Comparison of ENCODE assay signal across 8 cellular contexts in the genomic region with DNA sequence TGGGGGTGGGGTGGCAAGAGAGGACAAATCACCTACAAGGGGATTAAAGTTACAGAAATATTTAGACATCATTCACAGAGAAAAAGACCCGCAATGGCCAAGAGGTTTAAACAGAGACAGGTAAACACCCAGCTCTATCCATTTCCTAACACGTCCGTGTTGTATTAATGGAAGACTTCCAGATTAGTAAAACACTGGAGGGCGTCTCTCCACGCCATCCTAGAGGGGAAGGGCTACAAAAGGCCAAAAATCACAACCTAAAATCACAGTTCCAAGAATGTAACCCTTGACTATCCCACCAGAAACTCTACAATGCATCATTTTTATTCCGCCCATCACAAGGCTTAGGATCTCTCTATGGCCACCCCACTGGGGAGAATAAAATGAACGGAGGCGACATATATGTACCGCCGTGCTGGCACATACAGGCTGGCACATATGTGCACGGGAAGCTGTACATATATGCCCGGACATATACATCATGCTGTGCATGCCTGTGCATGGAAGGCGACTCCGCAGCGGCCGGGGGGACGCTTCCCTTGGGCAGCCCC. TPM values are rescaled to one million over a fixed set of nuclear protein-coding genes. Genes with fewer than 3 reads are reported as not detected.
DNase-seq lines count a peak whose midpoint lies in the region; ATAC-seq and TF ChIP-seq lines count a peak whose summit lies in the region.

No MANE protein-coding gene starts in this region.

- H3K56ac ChIP-seq in mesendoderm (ENCODE audit: low read length) = peak overlapping the region; percentile 84

- peak overlapping the region; percentile 91 for H3K4me2 ChIP-seq in mesendoderm (ENCODE audit: low read length)

- no peaks in the 10 kb centered on the region for H3K4me1 ChIP-seq in mesendoderm (ENCODE audit: control insufficient read depth, low read depth, low read length)

- H3K27me3 ChIP-seq in mesendoderm (ENCODE audit: insufficient read depth, low read length, poor library complexity) = peaks cover under 1% of the 10 kb centered on the region

- H3K4me3 Mint-ChIP-seq in MCF 10A (ENCODE audit: unreplicated experiment) = peak overlapping the region; percentile 83

- no peaks in the 10 kb centered on the region for H3K36me3 ChIP-seq in mesendoderm (ENCODE audit: control insufficient read depth, insufficient read depth, low read length)

- H2BK15ac ChIP-seq in mesendoderm (replicated peaks; ENCODE audit: low read depth) = no peak overlapping the region

- POLR2A ChIA-PET in MCF 10A (lab: Yijun Ruan, JAX) = interaction anchor here (0.6 to 2.2 kb wide), 6 partner anchors 9 to 1612 kb away, joined by 3 to 12 read pairs (median 3); no protein-coding TSS in a partner anchor

- no peaks in the 10 kb centered on the region for H3K36me3 Mint-ChIP-seq in MCF 10A (ENCODE audit: insufficient read depth, unreplicated experiment)

- WGBS in mesendoderm (ENCODE audit: extremely low coverage, insufficient coverage, low lambda C conversion rate) = no CpG with 5 or more reads among the region's 17 CpGs

- peak overlapping the region; percentile 64 for H3K4me3 ChIP-seq in mesendoderm (ENCODE audit: low read length)

- no peaks in the 10 kb centered on the region for H3K79me2 ChIP-seq in mesendoderm (ENCODE audit: control insufficient read depth, insufficient read depth, low read length)

- no peak overlapping the region for H3K18ac ChIP-seq in mesendoderm (ENCODE audit: low read length)

- DNase-seq in HuH-7 (ENCODE audit: low spot score) (peak; percentile 6), MCF 10A (ENCODE audit: unreplicated experiment) (no peak), mesendoderm (peak; percentile 2), KG1 (lab: John Stamatoyannopoulos, UW) (no peak), SKM-1 (lab: John Stamatoyannopoulos, UW; ENCODE audit: unreplicated experiment) (no peak), SK-N-DZ (ENCODE audit: low spot score) (no peak)

- peaks cover 7% of the 10 kb centered on the region for H3K4me1 Mint-ChIP-seq in MCF 10A (ENCODE audit: insufficient read depth, unreplicated experiment)

- H3K27me3 Mint-ChIP-seq in MCF 10A (ENCODE audit: insufficient read depth, unreplicated experiment) = no peaks in the 10 kb centered on the region

- H2BK5ac ChIP-seq in mesendoderm (ENCODE audit: low read length) = no peak overlapping the region

- no peak overlapping the region for H2BK120ac ChIP-seq in mesendoderm (ENCODE audit: low read depth, low read length)

- peak overlapping the region; percentile 23 for H3K27ac Mint-ChIP-seq in MCF 10A (ENCODE audit: low read depth, unreplicated experiment)

- no peak overlapping the region for H3K4ac ChIP-seq in mesendoderm (ENCODE audit: low read depth, low read length)

- H3K23ac ChIP-seq in mesendoderm (ENCODE audit: low read length) = no peak overlapping the region

- BruUV-seq in MCF 10A (replicated peaks; lab: Mats Ljungman, UMichigan) = no TSS peak

- ATAC-seq in GM18870 (IDR thresholded peaks at IDR 0.05; ENCODE audit: unreplicated experiment) (peak; percentile 17), HG02973 (IDR thresholded peaks at IDR 0.05; ENCODE audit: unreplicated experiment) (no peak)

- H3K9ac ChIP-seq in mesendoderm (ENCODE audit: low read length) = peak overlapping the region; percentile 71

- H3K9me3 Mint-ChIP-seq in MCF 10A (ENCODE audit: unreplicated experiment) = no peaks in the 10 kb centered on the region

- CTCF ChIA-PET in MCF 10A (lab: Yijun Ruan, JAX) = interaction anchor here (0.7 to 0.8 kb wide), 2 partner anchors 351 to 352 kb away, joined by 3 read pairs; no protein-coding TSS in a partner anchor

- H3K27ac ChIP-seq in mesendoderm (ENCODE audit: low read depth, low read length) = no peak overlapping the region

- TF ChIP-seq CTCF in MCF 10A (IDR thresholded peaks at IDR 0.05; ENCODE audit: unreplicated experiment) = no peak

- no peak overlapping the region for H4K8ac ChIP-seq in mesendoderm (ENCODE audit: low read depth, low read length)

- no peak overlapping the region for H4K5ac ChIP-seq in mesendoderm (ENCODE audit: low read length)

- H3K79me1 ChIP-seq in mesendoderm (ENCODE audit: low read length) = no peaks in the 10 kb centered on the region

- H2AK5ac ChIP-seq in mesendoderm (ENCODE audit: low read length) = no peak overlapping the region

- intact Hi-C loops in MCF 10A (cut with micrococcal nuclease) = loop anchor here (5.0 kb wide), 1 partner anchor 350 kb away; no protein-coding TSS in a partner anchor

RNA-seq across cellular contexts. Expression of gene PCLO, which starts 0.8 kb away (rescaled TPM):
- 2.0 and 2.3 TPM in 2 replicates for total RNA-seq in MCF 10A (2022)
- 0.74 TPM for polyA plus RNA-seq in mesendoderm (2013, experiment 1 of 2)
- polyA plus RNA-seq in mesendoderm (2013, experiment 2 of 2) = 0.57 TPM
- polyA plus RNA-seq in SK-N-DZ (2014; cell fraction: cytosol; rRNA removed) = 7.0 and 9.5 TPM in 2 replicates
- 6.4 and 10.5 TPM in 2 replicates for polyA plus RNA-seq in SK-N-DZ (2014; cell fraction: nucleus; rRNA removed)

Comparison
In these comparisons a context has a peak if more than half of its experiments do, and no peak if none do; other contexts are left out.
1. DNase-seq: peak in HuH-7 (single experiment) and mesendoderm (single experiment); none in MCF 10A (single experiment), KG1 (single experiment), SKM-1 (single experiment) and SK-N-DZ (single experiment).